Comparison of ENCODE assay signal across 13 cellular contexts in genomic region chr7:23022258-23022745, GRCh38. TPM values are rescaled to one million over a fixed set of nuclear protein-coding genes. Genes with fewer than 3 reads are reported as not detected.
A peak's percentile ranks its signal among the peaks of the same experiment; 100 is the strongest.
DNase-seq lines count a peak whose midpoint lies in the region; ATAC-seq and TF ChIP-seq lines count a peak whose summit lies in the region.
"Had no signal": no experiment of that assay in that cellular context is flagged by ENCODE, and none has a peak within 500 bp of the region (broad histone marks: within the 10 kb centered on the region; RNA-seq: fewer than 3 reads in every experiment).

No MANE protein-coding gene starts in this region.

- no peaks in the 10 kb centered on the region for H3K9me3 ChIP-seq in suprapubic skin
- H3K9me3 ChIP-seq: adrenal gland had no signal

- WGBS in suprapubic skin = 45% methylated on average over 7 of the region's 7 CpGs

- H3K4me1 ChIP-seq in suprapubic skin = peaks cover 15% of the 10 kb centered on the region
- H3K4me1 ChIP-seq: adrenal gland had no signal

- intact Hi-C loops in left ventricle myocardium superior (cut with micrococcal nuclease) = no loop called here

- H3K27me3 Mint-ChIP-seq in activated naive CD8-positive, alpha-beta T cell = peaks cover 2% of the 10 kb centered on the region
- peaks cover 13% of the 10 kb centered on the region for H3K27me3 Mint-ChIP-seq in activated naive CD8-positive, alpha-beta T cell treated with anti-CD3 and anti-CD28 coated beads for 36 hours

- peaks cover 28% of the 10 kb centered on the region for H3K4me1 Mint-ChIP-seq in activated naive CD8-positive, alpha-beta T cell (ENCODE audit: low read depth)
- peaks cover 28% of the 10 kb centered on the region for H3K4me1 Mint-ChIP-seq in activated naive CD8-positive, alpha-beta T cell treated with anti-CD3 and anti-CD28 coated beads for 36 hours

- H3K27me3 ChIP-seq in suprapubic skin = no peaks in the 10 kb centered on the region
- H3K27me3 ChIP-seq: adrenal gland, heart left ventricle had no signal

- no peak for TF ChIP-seq POLR2A in suprapubic skin (IDR thresholded peaks at IDR 0.05)

- TF ChIP-seq EP300 in suprapubic skin (IDR thresholded peaks at IDR 0.05) = no peak

- DNase-seq in activated naive CD8-positive, alpha-beta T cell treated with anti-CD3 and anti-CD28 coated beads for 36 hours = no peak
- DNase-seq in amniotic stem cell (lab: John Stamatoyannopoulos, UW) (peak; percentile 36), left ventricle myocardium superior (peak; percentile 33), suprapubic skin (ENCODE audit: low spot score in 2 of 2) (no peak), NCI-H2196 treated with DMSO at 0.1 percent for 48 hours (lab: John Stamatoyannopoulos, UW; ENCODE audit: unreplicated experiment) (no peak), SIG-M5 treated with dmso at 0.1 percent for 504 hours (lab: John Stamatoyannopoulos, UW; ENCODE audit: unreplicated experiment) (no peak), LoVo (ENCODE audit: low spot score) (no peak)
- DNase-seq: activated CD4-positive, alpha-beta T cell treated with anti-CD3 and anti-CD28 coated beads, Interleukin-2, amount 50 U/mL, for 4 hours; heart left ventricle; NCI-H1694 treated with DMSO at 0.1 percent for 48 hours had no signal

- H3K36me3 Mint-ChIP-seq in activated naive CD8-positive, alpha-beta T cell = no peaks in the 10 kb centered on the region
- H3K36me3 Mint-ChIP-seq in activated naive CD8-positive, alpha-beta T cell treated with anti-CD3 and anti-CD28 coated beads for 36 hours = peaks cover 1% of the 10 kb centered on the region

- no peak for TF ChIP-seq CTCF in suprapubic skin (IDR thresholded peaks at IDR 0.05)

- no peaks in the 10 kb centered on the region for H3K9me3 Mint-ChIP-seq in activated naive CD8-positive, alpha-beta T cell (ENCODE audit: low read depth)
- peaks cover 4% of the 10 kb centered on the region for H3K9me3 Mint-ChIP-seq in activated naive CD8-positive, alpha-beta T cell treated with anti-CD3 and anti-CD28 coated beads for 36 hours
- H3K9me3 Mint-ChIP-seq: GM23338 had no signal

- H3K4me3 ChIP-seq in suprapubic skin = no peak overlapping the region
- H3K4me3 ChIP-seq: adrenal gland, GM23338 had no signal

- no peaks in the 10 kb centered on the region for H3K36me3 ChIP-seq in suprapubic skin
- H3K36me3 ChIP-seq: adrenal gland, heart left ventricle had no signal

- peak overlapping the region; percentile 81 for H3K27ac ChIP-seq in suprapubic skin

- H3K4me3 Mint-ChIP-seq in activated naive CD8-positive, alpha-beta T cell = no peak overlapping the region
- H3K4me3 Mint-ChIP-seq in activated naive CD8-positive, alpha-beta T cell treated with anti-CD3 and anti-CD28 coated beads for 36 hours = no peak overlapping the region
- H3K4me3 Mint-ChIP-seq: GM23338 had no signal

- H3K27ac Mint-ChIP-seq in activated naive CD8-positive, alpha-beta T cell = peak overlapping the region; percentile 90
- no peak overlapping the region for H3K27ac Mint-ChIP-seq in activated naive CD8-positive, alpha-beta T cell treated with anti-CD3 and anti-CD28 coated beads for 36 hours
- H3K27ac Mint-ChIP-seq: GM23338 had no signal

- peak; percentile 58 for ATAC-seq in left ventricle myocardium superior
- ATAC-seq: GM23338 had no signal

RNA-seq across cellular contexts. Expression of gene HYCC1, which starts 8.4 kb away (rescaled TPM):
- total RNA-seq in activated naive CD8-positive, alpha-beta T cell treated with anti-CD3 and anti-CD28 coated beads for 36 hours = 10 to 100 TPM; 24.8 to 27.9 TPM
- total RNA-seq in left ventricle myocardium superior (39.6 TPM), suprapubic skin (10 to 100 TPM in 3 of 4 donors, 1 to 10 TPM in 1; 8.3 to 22.6 (median 12.7) TPM)

Comparison
In these comparisons a context has a peak if more than half of its experiments do, and no peak if none do; other contexts are left out.
1. DNase-seq: peak in amniotic stem cell (single experiment) and left ventricle myocardium superior (single experiment); none in activated naive CD8-positive, alpha-beta T cell treated with anti-CD3 and anti-CD28 coated beads for 36 hours (single experiment), suprapubic skin (0 of 2), NCI-H2196 treated with DMSO at 0.1 percent for 48 hours (single experiment), SIG-M5 treated with dmso at 0.1 percent for 504 hours (single experiment) and LoVo (single experiment).